ENCODE assay signal across 26 cellular contexts in the genomic region with DNA sequence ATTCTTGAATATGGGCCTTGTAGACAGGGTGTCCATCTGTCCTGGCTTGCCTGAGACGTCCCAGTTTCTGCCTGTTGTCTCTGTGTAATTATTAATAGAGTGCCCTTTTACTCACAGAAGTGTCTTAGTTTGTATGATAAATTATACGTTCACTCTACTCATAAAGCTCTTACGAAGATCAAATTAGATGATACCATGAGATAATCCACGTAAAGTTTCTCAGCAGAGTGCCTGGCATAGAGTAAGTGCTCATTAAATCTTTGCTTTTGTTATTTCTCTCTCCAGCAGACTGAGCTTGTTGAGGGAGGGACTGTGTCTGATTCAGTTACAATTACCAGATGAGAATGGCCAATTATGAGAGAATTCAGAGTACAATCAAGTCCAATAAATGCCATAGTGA. TPM values are rescaled to one million over a fixed set of nuclear protein-coding genes. Genes with fewer than 3 reads are reported as not detected.
"Had no signal": no experiment of that assay in that cellular context is flagged by ENCODE, and none has a peak within 500 bp of the region (broad histone marks: within the 10 kb centered on the region; RNA-seq: fewer than 3 reads in every experiment).

No MANE protein-coding gene starts in this region.

- H3K36me3 ChIP-seq: cardiac muscle cell, SJSA1, WERI-Rb-1 had no signal

- H3K4me3 ChIP-seq: cardiac muscle cell, SJSA1 had no signal

- H3K27ac ChIP-seq: cardiac muscle cell, SJSA1, WERI-Rb-1 had no signal

- H3K9me3 ChIP-seq: SJSA1 had no signal

- DNase-seq: activated CD4-positive, alpha-beta T cell treated with anti-CD3 and anti-CD28 coated beads for 1 hour; activated CD4-positive, alpha-beta T cell treated with anti-CD3 and anti-CD28 coated beads for 48 hours; activated CD4-positive, CD25-positive, alpha-beta regulatory T cell; activated CD8-positive, alpha-beta T cell treated with anti-CD3 and anti-CD28 coated beads for 36 hours; activated effector memory CD4-positive, alpha-beta T cell treated with anti-CD3 and anti-CD28 coated beads, Interleukin-2, amount 50 U/mL, for 16 hours; activated naive CD4-positive, alpha-beta T cell; activated naive CD4-positive, alpha-beta T cell treated with anti-CD3 and anti-CD28 coated beads, Interleukin-2, amount 50 U/mL, for 16 hours; activated naive CD8-positive, alpha-beta T cell treated with anti-CD3 and anti-CD28 coated beads for 36 hours; activated T-cell treated with anti-CD3 and anti-CD28 coated beads, Interleukin-2, amount 50 U/mL, for 1 hour; activated T-cell treated with anti-CD3 and anti-CD28 coated beads, Interleukin-2, amount 50 U/mL, for 72 hours; amniotic stem cell; aorta; NCI-H1092 treated with DMSO at 0.1 percent for 48 hours; NCI-H187 treated with DMSO at 0.1 percent for 48 hours; NCI-H524 treated with DMSO at 0.1 percent for 48 hours; SHP77 treated with DMSO at 0.1 percent for 48 hours; T1000; WERI-Rb-1 had no signal

- ATAC-seq: activated CD8-positive, alpha-beta T cell treated with anti-CD3 and anti-CD28 coated beads for 36 hours; activated T-cell treated with anti-CD3 and anti-CD28 coated beads, Interleukin-2, amount 50 U/mL, for 72 hours; activated T-helper 17 cell treated with anti-CD3 and anti-CD28 coated beads, Interleukin-2, amount 50 U/mL, for 72 hours; Panc1 had no signal

RNA-seq across cellular contexts. Expression of a gene that starts 59.2 kb away (rescaled TPM):
- total RNA-seq: activated CD8-positive, alpha-beta memory T cell treated with anti-CD3 and anti-CD28 coated beads for 36 hours; activated CD8-positive, alpha-beta T cell treated with anti-CD3 and anti-CD28 coated beads for 36 hours; activated naive CD8-positive, alpha-beta T cell treated with anti-CD3 and anti-CD28 coated beads for 36 hours; activated T-cell treated with anti-CD3 and anti-CD28 coated beads, Interleukin-2, amount 50 U/mL, for 72 hours; activated T-helper 17 cell treated with anti-CD3 and anti-CD28 coated beads, Interleukin-2, amount 50 U/mL, for 72 hours; M059J; T-helper 1 cell treated with Interleukin-12 subunit alpha and Interleukin-12 subunit beta and Interleukin-4 antibody, amounts not matched to agents 30 ng/mL and 1 ng/mL, for 36 hours; T-helper 2 cell treated with Interferon-gamma antibody and Interleukin-4, amounts not matched to agents 100 ng/mL and 5 ng/mL, for 36 hours had no signal
